ENCODE assay signal across 8 cellular contexts in genomic region chrX:93673869-93674271, GRCh38. TPM values are rescaled to one million over a fixed set of nuclear protein-coding genes. Genes with fewer than 3 reads are reported as not detected.
DNase-seq lines count a peak whose midpoint lies in the region; ATAC-seq and TF ChIP-seq lines count a peak whose summit lies in the region.

Gene FAM133A (plus strand): TSS chrX:93674206. CDS start chrX:93709420, 35,214 bp downstream.

- H3K4me1 Mint-ChIP-seq in activated CD8-positive, alpha-beta T cell treated with anti-CD3 and anti-CD28 coated beads for 36 hours (ENCODE audit: low read depth), result peaks cover 1% of the 10 kb centered on the region

- peaks cover 9% of the 10 kb centered on the region for H3K4me1 ChIP-seq in cardiac muscle cell (ENCODE audit: low read depth)
- H3K4me1 ChIP-seq in psoas muscle, result no peaks in the 10 kb centered on the region

- H3K27ac Mint-ChIP-seq in activated CD8-positive, alpha-beta T cell treated with anti-CD3 and anti-CD28 coated beads for 36 hours, result peak within 1 kb of the TSS; percentile 89

- no peaks in the 10 kb centered on the region for H3K27me3 ChIP-seq in cardiac muscle cell
- H3K27me3 ChIP-seq in psoas muscle (ENCODE audit: insufficient read depth in 3 of 3, low read length in 2 of 3), result peaks cover 0 to 50% (median 0%) of the 10 kb centered on the region in 3 donors

- DNase-seq in AG10803 (ENCODE audit: low read depth), result peak; percentile 46
- no peak for DNase-seq in activated CD8-positive, alpha-beta T cell treated with anti-CD3 and anti-CD28 coated beads for 36 hours
- DNase-seq in cardiac muscle cell (ENCODE audit: low read depth in 1 of 2, low spot score in 1 of 2), result peak; percentile 34 to 66
- no peak for DNase-seq in psoas muscle
- no peak for DNase-seq in SKM-1 (lab: John Stamatoyannopoulos, UW; ENCODE audit: unreplicated experiment)
- no peak for DNase-seq in NCI-H2196 treated with DMSO at 0.1 percent for 48 hours (lab: John Stamatoyannopoulos, UW; ENCODE audit: unreplicated experiment)

- ATAC-seq in HG03432 (IDR thresholded peaks at IDR 0.05; ENCODE audit: unreplicated experiment) (peak; percentile 24), psoas muscle (peak in 3 of 4 donors; percentile 20 to 43 (median 30)), GM18870 (IDR thresholded peaks at IDR 0.05; ENCODE audit: unreplicated experiment) (no peak)
- ATAC-seq in activated CD8-positive, alpha-beta T cell treated with anti-CD3 and anti-CD28 coated beads for 36 hours, result peak; percentile 15

- peaks cover 1% of the 10 kb centered on the region for H3K27me3 Mint-ChIP-seq in activated CD8-positive, alpha-beta T cell treated with anti-CD3 and anti-CD28 coated beads for 36 hours

- CTCF ChIA-PET in activated CD8-positive, alpha-beta T cell treated with anti-CD3 and anti-CD28 coated beads for 36 hours (lab: Charles Lee), result no interaction called here

- peak within 1 kb of the TSS; percentile 71 for H3K4me3 ChIP-seq in AG10803 (ENCODE audit: low read length)
- H3K4me3 ChIP-seq in cardiac muscle cell, result peak within 1 kb of the TSS; percentile 84
- H3K4me3 ChIP-seq in psoas muscle, result peak within 1 kb of the TSS; percentile 64

- H3K9me3 Mint-ChIP-seq in activated CD8-positive, alpha-beta T cell treated with anti-CD3 and anti-CD28 coated beads for 36 hours, result no peaks in the 10 kb centered on the region

- H3K9me3 ChIP-seq in cardiac muscle cell (ENCODE audit: low read depth) (no peaks in the 10 kb centered on the region), psoas muscle (no peaks in the 10 kb centered on the region)

- H3K36me3 ChIP-seq in cardiac muscle cell (no peaks in the 10 kb centered on the region), psoas muscle (ENCODE audit: insufficient read depth in 1 of 2, low read depth in 1 of 2) (no peaks in the 10 kb centered on the region)

- POLR2A ChIA-PET in activated CD8-positive, alpha-beta T cell treated with anti-CD3 and anti-CD28 coated beads for 36 hours (lab: Charles Lee), result no interaction called here

- TF ChIP-seq CTCF in AG10803 (conservative IDR thresholded peaks at IDR 0.05; ENCODE audit: low read length) (no peak), cardiac muscle cell (IDR thresholded peaks at IDR 0.05; ENCODE audit: low read depth, low read length) (no peak), psoas muscle (IDR thresholded peaks at IDR 0.05) (no peak)
- no peak for TF ChIP-seq CTCF in activated CD8-positive, alpha-beta T cell treated with anti-CD3 and anti-CD28 coated beads for 36 hours (IDR thresholded peaks at IDR 0.05)

- no peaks in the 10 kb centered on the region for H3K36me3 Mint-ChIP-seq in activated CD8-positive, alpha-beta T cell treated with anti-CD3 and anti-CD28 coated beads for 36 hours (ENCODE audit: low read depth)

- intact Hi-C loops in activated CD8-positive, alpha-beta T cell treated with anti-CD3 and anti-CD28 coated beads for 36 hours (cut with micrococcal nuclease), result no loop called here
- intact Hi-C loops in psoas muscle (cut with DNase I), result no loop called here

- peak within 1 kb of the TSS; percentile 86 for H3K4me3 Mint-ChIP-seq in activated CD8-positive, alpha-beta T cell treated with anti-CD3 and anti-CD28 coated beads for 36 hours

- H3K27ac ChIP-seq in cardiac muscle cell (peak within 1 kb of the TSS; percentile 71), psoas muscle (no peak within 1 kb of the TSS)

- 1 to 6% (median 1%) methylated on average over 11 of the region's 11 CpGs for WGBS in psoas muscle, 3 donors

RNA-seq across cellular contexts. Expression of gene FAM133A, which starts in this region (rescaled TPM):
- total RNA-seq in activated CD8-positive, alpha-beta T cell treated with anti-CD3 and anti-CD28 coated beads for 36 hours, result not detected
- total RNA-seq in cardiac muscle cell (0.46 and 0.71 TPM in 2 replicates), psoas muscle (not detected)
- polyA plus RNA-seq in cardiac muscle cell (0.31 and 1.9 TPM in 2 replicates), psoas muscle (not detected)

Comparison
In these comparisons a context has a peak if more than half of its experiments do, and no peak if none do; other contexts are left out.
1. Peak in ATAC-seq in activated CD8-positive, alpha-beta T cell treated with anti-CD3 and anti-CD28 coated beads for 36 hours; RNA of the gene not detected or under 1 TPM.
2. Peak in ATAC-seq and H3K4me3 ChIP-seq in psoas muscle; RNA of the gene not detected or under 1 TPM.
3. DNase-seq: peak in AG10803 (single experiment) and cardiac muscle cell (2 of 2); none in activated CD8-positive, alpha-beta T cell treated with anti-CD3 and anti-CD28 coated beads for 36 hours (single experiment), psoas muscle (0 of 2), SKM-1 (single experiment) and NCI-H2196 treated with DMSO at 0.1 percent for 48 hours (single experiment).
4. Peak in every context shown above with its lines, with median percentiles within 50 percentile points of each other: H3K4me3 ChIP-seq.